ENCODE assay signal across 1 cellular context in genomic region chr3:130832401-130832746, GRCh38.
TF ChIP-seq lines count a peak whose summit lies in the region.

No MANE protein-coding gene starts in this region.

TF ChIP-seq in HEK293, 187 proteins besides CTCF, POLR2A, EP300 and RAD21:
- TF ChIP-seq GLIS2 (tag by site-specific recombination; IDR thresholded peaks at IDR 0.05), result peak; percentile 51
- TF ChIP-seq GLIS1 (tag by site-specific recombination; IDR thresholded peaks at IDR 0.05), result peak; percentile 61
